8 cellular contexts compared by ENCODE assay signal in the genomic region with DNA sequence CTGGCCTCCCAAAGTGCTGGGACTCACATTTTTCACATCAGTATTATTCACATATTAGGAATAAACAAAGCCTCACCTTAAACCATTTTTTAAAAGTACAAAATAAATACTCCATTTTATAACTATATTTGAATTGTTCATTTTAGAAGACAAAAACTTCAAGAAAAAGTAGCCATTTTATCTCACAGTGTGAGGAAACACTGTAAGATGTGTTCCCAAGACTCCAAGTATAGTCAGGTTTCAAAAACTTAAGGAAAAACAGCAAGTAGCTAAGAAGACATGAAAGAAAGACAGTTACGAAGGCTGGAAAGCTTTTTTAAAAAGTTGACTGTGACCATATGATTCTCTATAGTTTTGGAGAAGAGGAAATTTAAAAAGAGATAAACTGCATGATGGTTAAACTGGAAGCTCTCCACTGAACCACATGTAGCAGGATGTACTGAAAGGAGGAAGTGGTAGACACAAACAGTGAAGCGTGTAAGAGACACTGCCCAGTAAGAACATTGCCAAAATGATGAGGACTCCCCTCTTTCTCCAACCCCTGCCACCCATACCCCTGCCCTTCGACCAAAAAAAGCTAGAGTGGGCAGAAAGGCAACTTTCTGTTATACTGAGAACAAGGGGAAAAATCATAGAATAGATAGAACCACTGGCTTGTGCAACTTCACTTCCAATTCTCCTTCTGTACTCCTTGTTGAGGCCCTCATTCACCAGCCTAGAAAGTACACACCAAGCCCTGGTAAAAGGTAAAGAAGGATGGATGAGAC. TPM values are rescaled to one million over a fixed set of nuclear protein-coding genes. Genes with fewer than 3 reads are reported as not detected.
DNase-seq lines count a peak whose midpoint lies in the region; ATAC-seq lines count a peak whose summit lies in the region.

No MANE protein-coding gene starts in this region.

- peaks cover 40% of the 10 kb centered on the region for H3K36me3 Mint-ChIP-seq in activated naive CD8-positive, alpha-beta T cell treated with anti-CD3 and anti-CD28 coated beads for 36 hours

- peaks cover 7% of the 10 kb centered on the region for H3K9me3 Mint-ChIP-seq in activated naive CD8-positive, alpha-beta T cell treated with anti-CD3 and anti-CD28 coated beads for 36 hours

- H3K4me1 Mint-ChIP-seq in activated naive CD8-positive, alpha-beta T cell treated with anti-CD3 and anti-CD28 coated beads for 36 hours = peaks cover 19% of the 10 kb centered on the region

- no peaks in the 10 kb centered on the region for H3K27me3 Mint-ChIP-seq in activated naive CD8-positive, alpha-beta T cell treated with anti-CD3 and anti-CD28 coated beads for 36 hours

- ATAC-seq in GM19468 (IDR thresholded peaks at IDR 0.05; ENCODE audit: extremely low read depth, unreplicated experiment) = peak; percentile 73
- ATAC-seq in HG03439 (IDR thresholded peaks at IDR 0.05; ENCODE audit: unreplicated experiment) = peak; percentile 73

- peak; percentile 69 for DNase-seq in GF-D8 (lab: John Stamatoyannopoulos, UW)
- DNase-seq in activated naive CD8-positive, alpha-beta T cell treated with anti-CD3 and anti-CD28 coated beads for 36 hours = no peak
- no peak for DNase-seq in SHP77 treated with DMSO at 0.1 percent for 48 hours (lab: John Stamatoyannopoulos, UW)
- no peak for DNase-seq in T1000 (lab: John Stamatoyannopoulos, UW)
- DNase-seq in NCI-H82 treated with DMSO at 0.1 percent for 48 hours (lab: John Stamatoyannopoulos, UW; ENCODE audit: unreplicated experiment) = no peak
- no peak for DNase-seq in stimulated activated CD8-positive, alpha-beta memory T cell treated with anti-CD3 and anti-CD28 coated beads, Interleukin-4, amount 100 ng/mL, for 48 hours

- H3K4me3 Mint-ChIP-seq in activated naive CD8-positive, alpha-beta T cell treated with anti-CD3 and anti-CD28 coated beads for 36 hours = no peak overlapping the region

- peak overlapping the region; percentile 87 for H3K27ac Mint-ChIP-seq in activated naive CD8-positive, alpha-beta T cell treated with anti-CD3 and anti-CD28 coated beads for 36 hours

RNA-seq across cellular contexts. Expression of a gene that starts 6.2 kb away (rescaled TPM):
- total RNA-seq in activated naive CD8-positive, alpha-beta T cell treated with anti-CD3 and anti-CD28 coated beads for 36 hours = 10 to 100 TPM; 28.8 to 30.5 TPM

RNA-seq across cellular contexts. Expression of a gene that starts 21.8 kb away (rescaled TPM):
- 10 to 100 TPM; 64.1 to 74.3 TPM for total RNA-seq in activated naive CD8-positive, alpha-beta T cell treated with anti-CD3 and anti-CD28 coated beads for 36 hours

RNA-seq across cellular contexts. Expression of a gene that starts 26.4 kb away (rescaled TPM):
- 10 to 100 TPM; 67.6 to 69.0 TPM for total RNA-seq in activated naive CD8-positive, alpha-beta T cell treated with anti-CD3 and anti-CD28 coated beads for 36 hours

RNA-seq across cellular contexts. Expression of a gene that starts 44.9 kb away (rescaled TPM):
- 10 to 100 TPM; 10.8 to 14.1 TPM for total RNA-seq in activated naive CD8-positive, alpha-beta T cell treated with anti-CD3 and anti-CD28 coated beads for 36 hours
